Comparison of ENCODE assay signal across 15 cellular contexts in genomic region chr1:44472614-44473262, GRCh38.
A peak's percentile ranks its signal among the peaks of the same experiment; 100 is the strongest.
DNase-seq lines count a peak whose midpoint lies in the region; ATAC-seq and TF ChIP-seq lines count a peak whose summit lies in the region.
"Had no signal": no experiment of that assay in that cellular context is flagged by ENCODE, and none has a peak within 500 bp of the region (broad histone marks: within the 10 kb centered on the region; RNA-seq: fewer than 3 reads in every experiment).

No MANE protein-coding gene starts in this region.

- intact Hi-C loops in Right ventricle myocardium superior (cut with DNase I) = no loop called here

- peak overlapping the region; percentile 25 to 84 (median 58) for H3K27ac Mint-ChIP-seq in immature natural killer cell
- H3K27ac Mint-ChIP-seq in stimulated activated memory B cell treated with anti-CD40 and anti-IgM and Interleukin-4, amounts not matched to agents 10 μg/mL and 1 μg/mL and 100 μg/mL, for 72 hours = no peak overlapping the region

- no peaks in the 10 kb centered on the region for H3K9me3 Mint-ChIP-seq in immature natural killer cell
- H3K9me3 Mint-ChIP-seq in stimulated activated memory B cell treated with anti-CD40 and anti-IgM and Interleukin-4, amounts not matched to agents 10 μg/mL and 1 μg/mL and 100 μg/mL, for 72 hours = peaks cover 3% of the 10 kb centered on the region

- TF ChIP-seq CTCF in GM13977 (IDR thresholded peaks at IDR 0.05; ENCODE audit: extremely low read depth, insufficient read depth, missing control alignments) = no peak

- H3K4me1 Mint-ChIP-seq in immature natural killer cell = peaks cover 17 to 18% of the 10 kb centered on the region in 2 donors
- peaks cover 6% of the 10 kb centered on the region for H3K4me1 Mint-ChIP-seq in stimulated activated memory B cell treated with anti-CD40 and anti-IgM and Interleukin-4, amounts not matched to agents 10 μg/mL and 1 μg/mL and 100 μg/mL, for 72 hours

- peaks cover 0 to 3% (median 1%) of the 10 kb centered on the region in 3 donors for H3K27me3 Mint-ChIP-seq in immature natural killer cell (ENCODE audit: low read depth in 3 of 3)
- H3K27me3 Mint-ChIP-seq in stimulated activated memory B cell treated with anti-CD40 and anti-IgM and Interleukin-4, amounts not matched to agents 10 μg/mL and 1 μg/mL and 100 μg/mL, for 72 hours = peaks cover 8% of the 10 kb centered on the region

- peak; percentile 31 for DNase-seq in GM13977 (ENCODE audit: low spot score)
- DNase-seq in NCI-H526 treated with DMSO at 0.1 percent for 48 hours (lab: John Stamatoyannopoulos, UW) = peak; percentile 21
- DNase-seq in immature natural killer cell = peak in 2 of 3 donors; percentile 2 to 3
- no peak for DNase-seq in Right ventricle myocardium superior
- DNase-seq in stimulated activated naive CD4-positive, alpha-beta T cell (lab: John Stamatoyannopoulos, UW) = no peak
- DNase-seq: activated CD4-positive, alpha-beta T cell treated with anti-CD3 and anti-CD28 coated beads for 4 hours; activated effector memory CD4-positive, alpha-beta T cell treated with anti-CD3 and anti-CD28 coated beads, Interleukin-2, amount 50 U/mL, for 16 hours; Caco-2; cerebellar nuclear complex; NCI-H446 treated with DMSO at 0.1 percent for 48 hours; SHP77; stomach had no signal

- ATAC-seq in stimulated activated memory B cell treated with anti-CD40 and anti-IgM and Interleukin-4, amounts not matched to agents 10 μg/mL and 1 μg/mL and 100 μg/mL, for 72 hours = no peak
- ATAC-seq in Right ventricle myocardium superior (ENCODE audit: poor library complexity) = no peak
- no peak for ATAC-seq in GM18868 (IDR thresholded peaks at IDR 0.05; ENCODE audit: unreplicated experiment)
- ATAC-seq: GM12878 had no signal

- in situ Hi-C loops in GM13977 (cut with MboI; ENCODE audit: low pct_unique_long_range_greater_than_20kb, low sequenced_read_pairs, unreplicated experiment) = no loop called here

- H3K36me3 Mint-ChIP-seq in immature natural killer cell = no peaks in the 10 kb centered on the region
- H3K36me3 Mint-ChIP-seq in stimulated activated memory B cell treated with anti-CD40 and anti-IgM and Interleukin-4, amounts not matched to agents 10 μg/mL and 1 μg/mL and 100 μg/mL, for 72 hours = no peaks in the 10 kb centered on the region

- H3K4me3 Mint-ChIP-seq in immature natural killer cell = peak overlapping the region; percentile 56 to 81 (median 76)
- peak overlapping the region; percentile 7 for H3K4me3 Mint-ChIP-seq in stimulated activated memory B cell treated with anti-CD40 and anti-IgM and Interleukin-4, amounts not matched to agents 10 μg/mL and 1 μg/mL and 100 μg/mL, for 72 hours

Comparison
In these comparisons a context has a peak if more than half of its experiments do, and no peak if none do; other contexts are left out.
1. DNase-seq: peak in GM13977 (single experiment), NCI-H526 treated with DMSO at 0.1 percent for 48 hours (single experiment) and immature natural killer cell (2 of 3); none in Right ventricle myocardium superior (single experiment) and stimulated activated naive CD4-positive, alpha-beta T cell (0 of 6).